1 cellular context compared by ENCODE assay signal in the genomic region with DNA sequence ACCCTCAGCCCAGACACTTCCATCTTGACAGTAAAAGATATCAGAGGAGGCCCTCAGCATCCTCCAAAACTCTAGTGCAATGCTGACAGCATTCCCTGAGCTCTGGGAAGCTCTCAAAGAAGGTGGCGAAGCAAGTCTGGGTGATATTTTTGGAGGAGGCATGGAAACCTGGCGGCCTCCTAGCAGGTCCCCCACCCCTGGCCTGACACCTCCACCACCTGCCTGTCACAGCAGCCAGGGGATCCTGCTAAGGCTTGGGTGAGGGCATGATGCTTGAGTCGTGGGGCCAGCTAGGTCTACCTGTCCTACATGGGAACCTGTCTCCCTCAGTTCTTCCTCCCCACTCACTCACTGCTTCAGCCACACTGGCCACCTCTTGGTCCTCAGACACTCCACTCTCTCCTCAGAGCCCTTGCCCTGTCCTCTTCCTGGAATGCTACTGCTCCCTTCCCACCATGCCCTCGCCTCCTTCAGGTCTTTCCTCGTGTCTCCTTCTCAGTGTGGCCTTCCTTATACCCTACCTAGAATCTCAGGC.
TF ChIP-seq lines count a peak whose summit lies in the region.

No MANE protein-coding gene starts in this region.

TF ChIP-seq in HEK293T, 16 proteins besides CTCF, POLR2A, EP300 and RAD21:
- no peak for TF ChIP-seq FOXA1 (IDR thresholded peaks at IDR 0.05)
- TF ChIP-seq LEF1 (IDR thresholded peaks at IDR 0.05; ENCODE audit: borderline replicate concordance): no peak
- TF ChIP-seq HDGF (IDR thresholded peaks at IDR 0.05; ENCODE audit: borderline replicate concordance): no peak
- no peak for TF ChIP-seq SUZ12 (IDR thresholded peaks at IDR 0.05)
- no peak for TF ChIP-seq ELF4 (IDR thresholded peaks at IDR 0.05)
- TF ChIP-seq FOXM1 (IDR thresholded peaks at IDR 0.05; ENCODE audit: borderline replicate concordance): no peak
- no peak for TF ChIP-seq FOXK2 (IDR thresholded peaks at IDR 0.05)
- TF ChIP-seq SP1 (IDR thresholded peaks at IDR 0.05): no peak
- TF ChIP-seq L3MBTL2 (conservative IDR thresholded peaks at IDR 0.05): no peak
- TF ChIP-seq, protein P1, sequence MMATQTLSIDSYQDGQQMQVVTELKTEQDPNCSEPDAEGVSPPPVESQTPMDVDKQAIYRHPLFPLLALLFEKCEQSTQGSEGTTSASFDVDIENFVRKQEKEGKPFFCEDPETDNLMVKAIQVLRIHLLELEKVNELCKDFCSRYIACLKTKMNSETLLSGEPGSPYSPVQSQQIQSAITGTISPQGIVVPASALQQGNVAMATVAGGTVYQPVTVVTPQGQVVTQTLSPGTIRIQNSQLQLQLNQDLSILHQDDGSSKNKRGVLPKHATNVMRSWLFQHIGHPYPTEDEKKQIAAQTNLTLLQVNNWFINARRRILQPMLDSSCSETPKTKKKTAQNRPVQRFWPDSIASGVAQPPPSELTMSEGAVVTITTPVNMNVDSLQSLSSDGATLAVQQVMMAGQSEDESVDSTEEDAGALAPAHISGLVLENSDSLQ (IDR thresholded peaks at IDR 0.05): no peak
- TF ChIP-seq NFRKB (IDR thresholded peaks at IDR 0.05): no peak
- no peak for TF ChIP-seq BHLHE40 (IDR thresholded peaks at IDR 0.05; ENCODE audit: borderline replicate concordance)
- TF ChIP-seq TARDBP (IDR thresholded peaks at IDR 0.05): no peak
- TF ChIP-seq CTBP1 (IDR thresholded peaks at IDR 0.05; ENCODE audit: borderline replicate concordance): no peak
- no peak for TF ChIP-seq ZNF384 (IDR thresholded peaks at IDR 0.05)
